Comparison of ENCODE assay signal across 1 cellular context in genomic region chr15:49046113-49046883, GRCh38.
TF ChIP-seq lines count a peak whose summit lies in the region.

A gene with protein sequence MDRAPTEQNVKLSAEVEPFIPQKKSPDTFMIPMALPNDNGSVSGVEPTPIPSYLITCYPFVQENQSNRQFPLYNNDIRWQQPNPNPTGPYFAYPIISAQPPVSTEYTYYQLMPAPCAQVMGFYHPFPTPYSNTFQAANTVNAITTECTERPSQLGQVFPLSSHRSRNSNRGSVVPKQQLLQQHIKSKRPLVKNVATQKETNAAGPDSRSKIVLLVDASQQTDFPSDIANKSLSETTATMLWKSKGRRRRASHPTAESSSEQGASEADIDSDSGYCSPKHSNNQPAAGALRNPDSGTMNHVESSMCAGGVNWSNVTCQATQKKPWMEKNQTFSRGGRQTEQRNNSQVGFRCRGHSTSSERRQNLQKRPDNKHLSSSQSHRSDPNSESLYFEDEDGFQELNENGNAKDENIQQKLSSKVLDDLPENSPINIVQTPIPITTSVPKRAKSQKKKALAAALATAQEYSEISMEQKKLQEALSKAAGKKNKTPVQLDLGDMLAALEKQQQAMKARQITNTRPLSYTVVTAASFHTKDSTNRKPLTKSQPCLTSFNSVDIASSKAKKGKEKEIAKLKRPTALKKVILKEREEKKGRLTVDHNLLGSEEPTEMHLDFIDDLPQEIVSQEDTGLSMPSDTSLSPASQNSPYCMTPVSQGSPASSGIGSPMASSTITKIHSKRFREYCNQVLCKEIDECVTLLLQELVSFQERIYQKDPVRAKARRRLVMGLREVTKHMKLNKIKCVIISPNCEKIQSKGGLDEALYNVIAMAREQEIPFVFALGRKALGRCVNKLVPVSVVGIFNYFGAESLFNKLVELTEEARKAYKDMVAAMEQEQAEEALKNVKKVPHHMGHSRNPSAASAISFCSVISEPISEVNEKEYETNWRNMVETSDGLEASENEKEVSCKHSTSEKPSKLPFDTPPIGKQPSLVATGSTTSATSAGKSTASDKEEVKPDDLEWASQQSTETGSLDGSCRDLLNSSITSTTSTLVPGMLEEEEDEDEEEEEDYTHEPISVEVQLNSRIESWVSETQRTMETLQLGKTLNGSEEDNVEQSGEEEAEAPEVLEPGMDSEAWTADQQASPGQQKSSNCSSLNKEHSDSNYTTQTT (minus strand): TSS chr15:49046446. CDS start chr15:49046299, 147 bp downstream.

TF ChIP-seq in K562, 482 proteins besides CTCF, POLR2A, EP300 and RAD21 (continued from another document and continues in another):
- TF ChIP-seq, protein P1, sequence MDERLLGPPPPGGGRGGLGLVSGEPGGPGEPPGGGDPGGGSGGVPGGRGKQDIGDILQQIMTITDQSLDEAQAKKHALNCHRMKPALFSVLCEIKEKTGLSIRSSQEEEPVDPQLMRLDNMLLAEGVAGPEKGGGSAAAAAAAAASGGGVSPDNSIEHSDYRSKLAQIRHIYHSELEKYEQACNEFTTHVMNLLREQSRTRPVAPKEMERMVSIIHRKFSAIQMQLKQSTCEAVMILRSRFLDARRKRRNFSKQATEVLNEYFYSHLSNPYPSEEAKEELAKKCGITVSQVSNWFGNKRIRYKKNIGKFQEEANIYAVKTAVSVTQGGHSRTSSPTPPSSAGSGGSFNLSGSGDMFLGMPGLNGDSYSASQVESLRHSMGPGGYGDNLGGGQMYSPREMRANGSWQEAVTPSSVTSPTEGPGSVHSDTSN (CRISPR knock-in tag; IDR thresholded peaks at IDR 0.05; ENCODE audit: low read depth): peak; percentile 56
- TF ChIP-seq, protein P1 (tag; conservative IDR thresholded peaks at IDR 0.05; ENCODE audit: low read depth): peak; percentile 53; the same call in 1 of the 2 replicates
- TF ChIP-seq NEUROD1 (IDR thresholded peaks at IDR 0.05; ENCODE audit: borderline replicate concordance, low read depth, low read length, partially characterized antibody): peak; percentile 78
- no peak for TF ChIP-seq CREBBP (IDR thresholded peaks at IDR 0.05; ENCODE audit: low read depth, low read length)
- TF ChIP-seq ADNP (tag; IDR thresholded peaks at IDR 0.05): no peak
- no peak for TF ChIP-seq TFAM (CRISPR knock-in tag; conservative IDR thresholded peaks at IDR 0.05)
- TF ChIP-seq AFF1 (IDR thresholded peaks at IDR 0.05; ENCODE audit: low read depth in 1 of 2, partially characterized antibody in 2 of 2): peak in 1 of 2 experiments; percentile 66
- TF ChIP-seq ZNF165 (CRISPR knock-in tag; IDR thresholded peaks at IDR 0.05; ENCODE audit: borderline replicate concordance): no peak
- no peak for TF ChIP-seq MCM3 (IDR thresholded peaks at IDR 0.05)
- TF ChIP-seq ZFP1 (CRISPR knock-in tag; IDR thresholded peaks at IDR 0.05): no peak
- TF ChIP-seq KDM2B (CRISPR knock-in tag; IDR thresholded peaks at IDR 0.05): no peak
- no peak for TF ChIP-seq NCOA6 (IDR thresholded peaks at IDR 0.05)
- TF ChIP-seq ZNF232 (CRISPR knock-in tag; IDR thresholded peaks at IDR 0.05): no peak
- TF ChIP-seq FUS (optimal IDR thresholded peaks at IDR 0.05; ENCODE audit: low read depth, low read length): peak; percentile 46
- no peak for TF ChIP-seq CHD2 (IDR thresholded peaks at IDR 0.05; ENCODE audit: low read depth, low read length)
- TF ChIP-seq ZNF764 (CRISPR knock-in tag; IDR thresholded peaks at IDR 0.05; ENCODE audit: low read depth): no peak
- peak; percentile 46; the same call in 1 of the 2 replicates for TF ChIP-seq NFIC (IDR thresholded peaks at IDR 0.05)
- no peak for TF ChIP-seq CEBPB (tag; IDR thresholded peaks at IDR 0.05)
- TF ChIP-seq, protein P2, sequence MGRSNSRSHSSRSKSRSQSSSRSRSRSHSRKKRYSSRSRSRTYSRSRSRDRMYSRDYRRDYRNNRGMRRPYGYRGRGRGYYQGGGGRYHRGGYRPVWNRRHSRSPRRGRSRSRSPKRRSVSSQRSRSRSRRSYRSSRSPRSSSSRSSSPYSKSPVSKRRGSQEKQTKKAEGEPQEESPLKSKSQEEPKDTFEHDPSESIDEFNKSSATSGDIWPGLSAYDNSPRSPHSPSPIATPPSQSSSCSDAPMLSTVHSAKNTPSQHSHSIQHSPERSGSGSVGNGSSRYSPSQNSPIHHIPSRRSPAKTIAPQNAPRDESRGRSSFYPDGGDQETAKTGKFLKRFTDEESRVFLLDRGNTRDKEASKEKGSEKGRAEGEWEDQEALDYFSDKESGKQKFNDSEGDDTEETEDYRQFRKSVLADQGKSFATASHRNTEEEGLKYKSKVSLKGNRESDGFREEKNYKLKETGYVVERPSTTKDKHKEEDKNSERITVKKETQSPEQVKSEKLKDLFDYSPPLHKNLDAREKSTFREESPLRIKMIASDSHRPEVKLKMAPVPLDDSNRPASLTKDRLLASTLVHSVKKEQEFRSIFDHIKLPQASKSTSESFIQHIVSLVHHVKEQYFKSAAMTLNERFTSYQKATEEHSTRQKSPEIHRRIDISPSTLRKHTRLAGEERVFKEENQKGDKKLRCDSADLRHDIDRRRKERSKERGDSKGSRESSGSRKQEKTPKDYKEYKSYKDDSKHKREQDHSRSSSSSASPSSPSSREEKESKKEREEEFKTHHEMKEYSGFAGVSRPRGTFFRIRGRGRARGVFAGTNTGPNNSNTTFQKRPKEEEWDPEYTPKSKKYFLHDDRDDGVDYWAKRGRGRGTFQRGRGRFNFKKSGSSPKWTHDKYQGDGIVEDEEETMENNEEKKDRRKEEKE (IDR thresholded peaks at IDR 0.05; ENCODE audit: borderline replicate concordance in 1 of 2, control insufficient read depth in 1 of 2, low read depth in 2 of 2, low read length in 1 of 2): no peak
- peak; percentile 68; the same call in 1 of the 2 replicates for TF ChIP-seq RNF2 (IDR thresholded peaks at IDR 0.05)
- no peak for TF ChIP-seq ILK (tag; IDR thresholded peaks at IDR 0.05; ENCODE audit: borderline replicate concordance, low read depth)
- no peak for TF ChIP-seq MXI1 (IDR thresholded peaks at IDR 0.05; ENCODE audit: low read depth, low read length)
- no peak for TF ChIP-seq ZNF436 (CRISPR knock-in tag; IDR thresholded peaks at IDR 0.05)
- TF ChIP-seq RBM22 (IDR thresholded peaks at IDR 0.05; ENCODE audit: low read depth, low read length, poor library complexity, severe bottlenecking): no peak
- TF ChIP-seq ZNF444 (CRISPR knock-in tag; IDR thresholded peaks at IDR 0.05): no peak
- TF ChIP-seq CAMTA2 (CRISPR knock-in tag; conservative IDR thresholded peaks at IDR 0.05): no peak
- no peak for TF ChIP-seq LEF1 (IDR thresholded peaks at IDR 0.05)
- TF ChIP-seq SOX6 (IDR thresholded peaks at IDR 0.05): peak; percentile 32; the same call in 1 of the 2 replicates
- TF ChIP-seq SRF (CRISPR knock-in tag; IDR thresholded peaks at IDR 0.05): peak in 1 of 2 experiments; percentile 40; a peak in 1 of 4 replicates
- TF ChIP-seq SLC30A9 (CRISPR knock-in tag; IDR thresholded peaks at IDR 0.05): no peak
- no peak for TF ChIP-seq DLX4 (CRISPR knock-in tag; IDR thresholded peaks at IDR 0.05)
- TF ChIP-seq HMBOX1 (IDR thresholded peaks at IDR 0.05): no peak
- TF ChIP-seq MECOM (CRISPR knock-in tag; IDR thresholded peaks at IDR 0.05): no peak
- no peak for TF ChIP-seq SIRT6 (IDR thresholded peaks at IDR 0.05; ENCODE audit: low read depth, low read length)
- TF ChIP-seq EHMT2 (IDR thresholded peaks at IDR 0.05): peak; percentile 84
- TF ChIP-seq NFATC3 (IDR thresholded peaks at IDR 0.05): no peak
- no peak for TF ChIP-seq SMAD3 (CRISPR knock-in tag; conservative IDR thresholded peaks at IDR 0.05)
- TF ChIP-seq ZNF324 (CRISPR knock-in tag; IDR thresholded peaks at IDR 0.05): no peak
- no peak; a peak in 1 of 4 replicates for TF ChIP-seq SIX5 (IDR thresholded peaks at IDR 0.05; ENCODE audit: borderline replicate concordance in 1 of 2, insufficient read depth in 1 of 2, low read depth in 1 of 2, low read length in 2 of 2)
- no peak for TF ChIP-seq SMAD2 (IDR thresholded peaks at IDR 0.05; ENCODE audit: low read depth, low read length)
- TF ChIP-seq ZNF57 (CRISPR knock-in tag; IDR thresholded peaks at IDR 0.05): no peak
- peak; percentile 63; the same call in 1 of the 2 replicates for TF ChIP-seq ESRRA (IDR thresholded peaks at IDR 0.05; ENCODE audit: borderline replicate concordance, low read depth)
- TF ChIP-seq JUNB (CRISPR knock-in tag; conservative IDR thresholded peaks at IDR 0.05): no peak
- TF ChIP-seq KHSRP (IDR thresholded peaks at IDR 0.05): no peak
- TF ChIP-seq SMAD4 (CRISPR knock-in tag; conservative IDR thresholded peaks at IDR 0.05): no peak
- TF ChIP-seq, protein P3, sequence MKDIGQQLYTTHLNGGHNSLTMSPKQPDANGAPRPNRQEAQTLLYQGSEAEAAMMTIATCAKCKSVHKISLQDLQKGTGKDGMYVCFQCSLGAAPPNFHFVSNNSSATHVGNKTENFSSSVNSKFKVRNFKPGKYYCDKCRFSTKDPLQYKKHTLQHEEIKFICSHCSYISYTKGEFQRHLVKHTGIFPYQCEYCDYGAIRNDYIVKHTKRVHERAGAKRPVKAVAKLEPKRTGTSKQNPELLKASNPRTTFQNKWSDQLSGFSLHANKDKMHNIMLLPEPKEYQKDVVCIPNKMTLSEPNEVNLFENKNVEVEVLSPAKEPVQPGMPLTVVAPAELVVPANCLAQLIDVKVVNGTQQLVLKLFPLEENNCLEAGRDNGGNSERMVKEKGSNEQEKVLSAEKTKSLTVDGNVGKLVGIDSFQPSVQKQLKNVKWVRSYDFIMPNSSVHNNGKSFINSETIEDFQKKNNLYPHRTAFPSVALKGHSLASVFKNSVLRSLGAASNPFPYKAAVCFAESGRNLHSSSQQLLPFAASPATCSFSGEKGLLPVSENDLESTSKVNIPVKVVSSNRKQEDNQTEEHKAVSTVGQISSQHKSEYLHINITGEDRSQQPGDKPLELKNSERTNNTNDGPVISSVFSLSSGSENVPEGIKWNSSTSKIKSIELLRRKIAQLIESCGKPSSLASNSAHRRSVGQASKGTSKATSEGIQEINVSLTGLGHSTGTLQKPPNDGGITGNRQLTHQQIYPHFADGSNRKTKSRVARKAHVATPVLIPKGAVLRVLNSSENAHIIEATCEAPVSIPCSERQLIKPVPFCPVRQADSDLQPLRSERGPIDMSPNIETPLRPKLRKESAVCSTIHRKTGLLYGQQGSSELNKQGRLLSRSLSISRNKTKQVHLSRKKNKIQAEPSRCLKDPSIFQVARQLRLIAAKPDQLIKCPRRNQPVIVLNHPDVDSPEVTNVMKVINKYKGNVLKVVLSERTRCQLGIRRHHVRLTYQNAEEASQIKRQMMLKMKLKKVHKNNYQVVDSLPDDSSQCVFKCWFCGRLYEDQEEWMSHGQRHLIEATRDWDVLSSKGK (CRISPR knock-in tag; IDR thresholded peaks at IDR 0.05): no peak
- TF ChIP-seq BDP1 (IDR thresholded peaks at IDR 0.05; ENCODE audit: insufficient read depth, insufficient read length): no peak
